6 cellular contexts compared by ENCODE assay signal in genomic region chr19:49473501-49473867, GRCh38. TPM values are rescaled to one million over a fixed set of nuclear protein-coding genes. Genes with fewer than 3 reads are reported as not detected.
DNase-seq lines count a peak whose midpoint lies in the region; ATAC-seq and TF ChIP-seq lines count a peak whose summit lies in the region.
"Not testable (repeated sequence)": the region's sequence is repeated elsewhere in the genome, so short reads cannot be mapped to it uniquely, and the experiment has no call there.

No MANE protein-coding gene starts in this region.

- peaks cover 44% of the 10 kb centered on the region for H3K4me1 Mint-ChIP-seq in T-helper 2 cell treated with Interferon-gamma antibody and Interleukin-4, amounts not matched to agents 5 μg/mL and 100 μg/mL, for 36 hours (ENCODE audit: low read depth)

- H3K9me3 ChIP-seq in GM23248 (ENCODE audit: low read depth); body of pancreas; right atrium auricular region; osteoblast (ENCODE audit: low read depth, low read length); upper lobe of right lung: not testable (repeated sequence)

- H3K36me3 Mint-ChIP-seq in T-helper 2 cell treated with Interferon-gamma antibody and Interleukin-4, amounts not matched to agents 5 μg/mL and 100 μg/mL, for 36 hours (ENCODE audit: low read depth) = peaks cover 36% of the 10 kb centered on the region

- H3K9me3 Mint-ChIP-seq in T-helper 2 cell treated with Interferon-gamma antibody and Interleukin-4, amounts not matched to agents 5 μg/mL and 100 μg/mL, for 36 hours = not testable (repeated sequence)

- in situ Hi-C loops in GM23248 (cut with MboI) = not testable (repeated sequence)

- not testable (repeated sequence) for H3K9me2 ChIP-seq in GM23248 (ENCODE audit: insufficient read depth)

- H3K4me3 ChIP-seq in GM23248 = peak overlapping the region; percentile 99
- H3K4me3 ChIP-seq in body of pancreas = not testable (repeated sequence)
- H3K4me3 ChIP-seq in right atrium auricular region = peak overlapping the region; percentile 63 to 76
- peak overlapping the region; percentile 92 for H3K4me3 ChIP-seq in osteoblast (ENCODE audit: insufficient read depth, low read length)
- H3K4me3 ChIP-seq in upper lobe of right lung = peak overlapping the region; percentile 77

- H3K4me3 Mint-ChIP-seq in T-helper 2 cell treated with Interferon-gamma antibody and Interleukin-4, amounts not matched to agents 5 μg/mL and 100 μg/mL, for 36 hours = peak overlapping the region; percentile 99

- ATAC-seq in body of pancreas, upper lobe of right lung: not testable (repeated sequence)

- not testable (repeated sequence) for H3K27me3 Mint-ChIP-seq in T-helper 2 cell treated with Interferon-gamma antibody and Interleukin-4, amounts not matched to agents 5 μg/mL and 100 μg/mL, for 36 hours (ENCODE audit: low read depth)

- not testable (repeated sequence) for H3F3A ChIP-seq in GM23248 (ENCODE audit: insufficient read depth)

- TF ChIP-seq POLR2A in body of pancreas (IDR thresholded peaks at IDR 0.05) = not testable (repeated sequence)

- H3K27ac ChIP-seq in GM23248; osteoblast (ENCODE audit: low read depth, low read length): not testable (repeated sequence)
- H3K27ac ChIP-seq in body of pancreas (peak overlapping the region in 3 of 4 donors; percentile 60 to 75 (median 66)), right atrium auricular region (peak overlapping the region; percentile 83 to 90), upper lobe of right lung (peak overlapping the region; percentile 87)

- peak overlapping the region; percentile 91 for H3K27ac Mint-ChIP-seq in T-helper 2 cell treated with Interferon-gamma antibody and Interleukin-4, amounts not matched to agents 5 μg/mL and 100 μg/mL, for 36 hours

- 56 to 60% methylated on average over 9 of the region's 9 CpGs for WGBS in GM23248 (ENCODE audit: low coverage in 1 of 2, low lambda C conversion rate in 2 of 2, missing lambda C conversion rate in 2 of 2), 2 experiments
- 47 to 65% methylated on average over 3 to 9 of the region's 9 CpGs for WGBS in body of pancreas, 2 donors

- H2AFZ ChIP-seq in GM23248 (peak overlapping the region; percentile 96), osteoblast (ENCODE audit: low read length) (peak overlapping the region; percentile 91)

- peak overlapping the region; percentile 92 for H3K9ac ChIP-seq in GM23248

- H3K36me3 ChIP-seq in GM23248 (ENCODE audit: low read depth); body of pancreas (replicated peaks in 1 of 2; ENCODE audit: insufficient read depth in 1 of 2, low read depth in 2 of 2); right atrium auricular region; osteoblast (ENCODE audit: insufficient read depth, low read length); upper lobe of right lung: not testable (repeated sequence)

- not testable (repeated sequence) for H3K27me3 ChIP-seq in GM23248 (replicated peaks; ENCODE audit: insufficient read depth); body of pancreas; right atrium auricular region; osteoblast (ENCODE audit: insufficient read depth, low read length); upper lobe of right lung

- H4K20me1 ChIP-seq in GM23248 (ENCODE audit: insufficient read depth); osteoblast (ENCODE audit: insufficient read depth, low read length): not testable (repeated sequence)

- H3K4me1 ChIP-seq in GM23248 (ENCODE audit: insufficient read depth); body of pancreas; osteoblast (ENCODE audit: insufficient read depth, low read length); upper lobe of right lung: not testable (repeated sequence)
- peaks cover 0 to 47% of the 10 kb centered on the region in 2 donors for H3K4me1 ChIP-seq in right atrium auricular region

- not testable (repeated sequence) for H3K79me2 ChIP-seq in GM23248 (ENCODE audit: insufficient read depth); osteoblast (ENCODE audit: insufficient read depth, low read length)

- DNase-seq in GM23248; T-helper 2 cell treated with Interferon-gamma antibody and Interleukin-4, amounts not matched to agents 5 μg/mL and 100 μg/mL, for 36 hours (ENCODE audit: low spot score); body of pancreas; right atrium auricular region (ENCODE audit: low spot score); osteoblast (ENCODE audit: insufficient read length, low spot score, missing footprints); upper lobe of right lung: not testable (repeated sequence)

- intact Hi-C loops in body of pancreas (cut with DNase I); upper lobe of right lung (cut with DNase I): not testable (repeated sequence)

- TF ChIP-seq CTCF in body of pancreas (IDR thresholded peaks at IDR 0.05); right atrium auricular region (IDR thresholded peaks at IDR 0.05); osteoblast (IDR thresholded peaks at IDR 0.05; ENCODE audit: extremely low read depth, low read depth, low read length); upper lobe of right lung (IDR thresholded peaks at IDR 0.05): not testable (repeated sequence)

- peak overlapping the region; percentile 95 for H3K4me2 ChIP-seq in GM23248 (ENCODE audit: unreplicated experiment)
- H3K4me2 ChIP-seq in osteoblast (ENCODE audit: insufficient read depth, low read length) = peak overlapping the region; percentile 93

RNA-seq across cellular contexts. Expression of gene FLT3LG, which starts 0.5 kb away (rescaled TPM):
- 1.3 and 1.6 TPM in 2 replicates for total RNA-seq in GM23248 (2014; rRNA removed; shearing (Covaris generic))
- 4.6 and 5.7 TPM in 2 replicates for polyA plus RNA-seq in GM23248 (2016; fragmentation: Nextera tagmentation; extraction: Ambion mirVana)
- total RNA-seq in body of pancreas (under 1 TPM; 0.52 to 0.66 TPM), right atrium auricular region (1 to 10 TPM; 1.1 to 2.6 TPM), osteoblast (4.3 and 6.5 TPM in 2 replicates), upper lobe of right lung (12.1 TPM)

RNA-seq across cellular contexts. Expression of gene RPL13A, which starts 13.9 kb away (rescaled TPM):
- total RNA-seq in GM23248 (2014; rRNA removed; shearing (Covaris generic)) = 1,590 and 2,272 TPM in 2 replicates
- polyA plus RNA-seq in GM23248 (2016; fragmentation: Nextera tagmentation; extraction: Ambion mirVana) = 893 and 894 TPM in 2 replicates
- total RNA-seq in body of pancreas = 1,000 to 10,000 TPM; 1,758 to 2,456 TPM
- 1,000 to 10,000 TPM in 1 of 2 donors, 100 to 1,000 TPM in 1; 765 to 1,868 TPM for total RNA-seq in right atrium auricular region
- total RNA-seq in osteoblast = 2,082 and 2,185 TPM in 2 replicates
- total RNA-seq in upper lobe of right lung = 1,829 TPM

RNA-seq across cellular contexts. Expression of gene ALDH16A1, which starts 20.5 kb away (rescaled TPM):
- 30.4 and 43.8 TPM in 2 replicates for total RNA-seq in GM23248 (2014; rRNA removed; shearing (Covaris generic))
- 9.0 and 9.4 TPM in 2 replicates for polyA plus RNA-seq in GM23248 (2016; fragmentation: Nextera tagmentation; extraction: Ambion mirVana)
- total RNA-seq in body of pancreas (10 to 100 TPM; 25.9 to 38.9 TPM), right atrium auricular region (10 to 100 TPM in 1 of 2 donors, 1 to 10 TPM in 1; 9.5 to 18.5 TPM), osteoblast (26.4 and 32.7 TPM in 2 replicates), upper lobe of right lung (32.3 TPM)

RNA-seq across cellular contexts. Expression of gene PIH1D1, which starts 21.9 kb away (rescaled TPM):
- total RNA-seq in GM23248 (2014; rRNA removed; shearing (Covaris generic)) = 68.0 and 90.2 TPM in 2 replicates
- 73.5 and 79.9 TPM in 2 replicates for polyA plus RNA-seq in GM23248 (2016; fragmentation: Nextera tagmentation; extraction: Ambion mirVana)
- total RNA-seq in body of pancreas (10 to 100 TPM; 57.0 to 63.3 TPM), right atrium auricular region (10 to 100 TPM; 55.8 to 61.5 TPM), osteoblast (79.3 and 80.7 TPM in 2 replicates), upper lobe of right lung (64.2 TPM)

RNA-seq across cellular contexts. Expression of gene RPS11, which starts 22.8 kb away (rescaled TPM):
- 1,666 and 2,372 TPM in 2 replicates for total RNA-seq in GM23248 (2014; rRNA removed; shearing (Covaris generic))
- polyA plus RNA-seq in GM23248 (2016; fragmentation: Nextera tagmentation; extraction: Ambion mirVana) = 813 and 832 TPM in 2 replicates
- total RNA-seq in body of pancreas (1,000 to 10,000 TPM; 1,400 to 1,772 TPM), right atrium auricular region (1,000 to 10,000 TPM; 1,048 to 2,648 TPM), osteoblast (2,306 and 3,079 TPM in 2 replicates), upper lobe of right lung (1,616 TPM)
